ENCODE assay signal across 9 cellular contexts in the genomic region with DNA sequence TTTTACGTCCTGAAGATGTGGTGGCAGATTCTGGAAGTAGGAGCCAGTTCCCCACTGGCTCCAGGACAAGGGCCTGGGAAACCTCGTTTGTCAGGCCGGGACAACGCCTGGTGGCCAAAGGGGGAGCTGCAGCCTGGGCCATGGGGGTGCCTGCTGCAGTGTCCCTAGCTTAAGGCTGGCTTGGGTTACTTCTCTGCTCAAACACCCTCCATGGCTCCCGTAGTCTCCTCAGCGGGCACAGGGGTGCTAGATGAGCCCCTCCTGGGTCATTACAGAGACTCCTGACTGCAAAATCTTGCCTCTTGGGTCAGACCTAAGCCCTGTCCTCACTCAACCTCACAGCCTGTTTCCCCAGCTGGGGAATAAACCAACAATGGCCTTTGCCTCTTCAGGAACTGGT. TPM values are rescaled to one million over a fixed set of nuclear protein-coding genes. Genes with fewer than 3 reads are reported as not detected.
DNase-seq lines count a peak whose midpoint lies in the region; ATAC-seq and TF ChIP-seq lines count a peak whose summit lies in the region.
"Had no signal": no experiment of that assay in that cellular context is flagged by ENCODE, and none has a peak within 500 bp of the region (broad histone marks: within the 10 kb centered on the region; RNA-seq: fewer than 3 reads in every experiment).

No MANE protein-coding gene starts in this region.

- H3K36me3 ChIP-seq in kidney epithelial cell (ENCODE audit: control insufficient read depth, insufficient read depth, low read length): no peaks in the 10 kb centered on the region
- H3K36me3 ChIP-seq: adrenal gland had no signal

- no peaks in the 10 kb centered on the region for H3K36me3 Mint-ChIP-seq in immature natural killer cell

- no peak overlapping the region for H3K4me3 Mint-ChIP-seq in immature natural killer cell

- TF ChIP-seq CTCF in AG09309 (IDR thresholded peaks at IDR 0.05; ENCODE audit: control insufficient read depth, insufficient read depth, low read depth, low read length, missing control alignments) (peak; percentile 73), GM13977 (IDR thresholded peaks at IDR 0.05; ENCODE audit: extremely low read depth, insufficient read depth, missing control alignments) (peak; percentile 67), WI38 (IDR thresholded peaks at IDR 0.05; ENCODE audit: low read depth, low read length) (peak; percentile 85), kidney epithelial cell (IDR thresholded peaks at IDR 0.05; ENCODE audit: insufficient read depth, low read length, poor library complexity, severe bottlenecking) (peak; percentile 77)

- in situ Hi-C loops in GM13977 (cut with MboI; ENCODE audit: low pct_unique_long_range_greater_than_20kb, low sequenced_read_pairs, unreplicated experiment): no loop called here

- no peaks in the 10 kb centered on the region for H3K4me1 Mint-ChIP-seq in immature natural killer cell

- ATAC-seq in HG03571 (IDR thresholded peaks at IDR 0.05; ENCODE audit: unreplicated experiment): no peak

- no peak for DNase-seq in AG09309 (ENCODE audit: low read depth)
- peak; percentile 71 for DNase-seq in GM13977 (ENCODE audit: low spot score)
- DNase-seq in kidney epithelial cell (ENCODE audit: low read depth): no peak
- no peak for DNase-seq in HK-2 (ENCODE audit: unreplicated experiment)
- no peak for DNase-seq in stimulated activated CD4-positive, alpha-beta T cell treated with anti-CD3 and anti-CD28 coated beads, Interleukin-4, amount 100 ng/mL, for 24 hours
- no peak for DNase-seq in immature natural killer cell

- H3K27ac Mint-ChIP-seq in immature natural killer cell: no peak overlapping the region

- no peaks in the 10 kb centered on the region for H3K27me3 ChIP-seq in kidney epithelial cell (ENCODE audit: control insufficient read depth, insufficient read depth, low read length)
- H3K27me3 ChIP-seq: adrenal gland had no signal

- H3K4me3 ChIP-seq in AG09309 (ENCODE audit: control insufficient read depth, low read depth, low read length) (no peak overlapping the region), WI38 (ENCODE audit: low read depth, low read length) (no peak overlapping the region), kidney epithelial cell (ENCODE audit: low read depth, low read length) (no peak overlapping the region)
- H3K4me3 ChIP-seq: adrenal gland had no signal

- peaks cover 0 to 3% (median 1%) of the 10 kb centered on the region in 3 donors for H3K27me3 Mint-ChIP-seq in immature natural killer cell (ENCODE audit: low read depth in 3 of 3)

- no peaks in the 10 kb centered on the region for H3K9me3 Mint-ChIP-seq in immature natural killer cell

RNA-seq across cellular contexts. Expression of a gene that starts 14.7 kb away (rescaled TPM):
- total RNA-seq in kidney epithelial cell: 0.07 TPM in 1 of 2 replicates, not detected in the other
- polyA plus RNA-seq in immature natural killer cell: not detected

RNA-seq across cellular contexts. Expression of a gene that starts 24.1 kb away (rescaled TPM):
- total RNA-seq in kidney epithelial cell: 2.1 and 4.3 TPM in 2 replicates
- polyA plus RNA-seq in immature natural killer cell: under 1 TPM in 1 of 3 donors, not detected in 2; 0.21 TPM

RNA-seq across cellular contexts. Expression of a gene that starts 36.8 kb away (rescaled TPM):
- total RNA-seq in kidney epithelial cell: 58.8 and 127 TPM in 2 replicates
- polyA plus RNA-seq in immature natural killer cell: 100 to 1,000 TPM; 242 to 566 (median 301) TPM

RNA-seq across cellular contexts. Expression of a gene that starts 37.5 kb away (rescaled TPM):
- total RNA-seq in kidney epithelial cell: 3.4 and 6.4 TPM in 2 replicates
- under 1 TPM in 2 of 3 donors, not detected in 1; 0.66 to 0.96 TPM for polyA plus RNA-seq in immature natural killer cell
